26 cellular contexts compared by ENCODE assay signal in the genomic region with DNA sequence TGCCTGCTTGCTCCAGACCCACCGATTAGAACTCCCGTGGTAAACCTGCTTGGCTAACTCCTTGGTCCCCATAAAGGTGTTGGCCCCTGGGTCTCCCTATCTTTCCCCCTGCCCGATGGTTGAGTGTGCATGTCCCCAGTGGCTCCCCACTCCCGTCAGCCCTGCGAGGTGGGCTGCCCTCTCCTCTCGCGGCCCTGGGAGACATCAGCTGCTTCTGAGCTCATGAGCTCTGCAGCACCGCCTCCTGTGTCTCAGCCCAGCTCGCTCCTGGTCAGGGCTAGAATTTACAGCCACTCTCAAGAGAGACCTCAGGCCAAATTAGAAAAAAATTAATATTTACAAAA. TPM values are rescaled to one million over a fixed set of nuclear protein-coding genes. Genes with fewer than 3 reads are reported as not detected.
"Had no signal": no experiment of that assay in that cellular context is flagged by ENCODE, and none has a peak within 500 bp of the region (broad histone marks: within the 10 kb centered on the region; RNA-seq: fewer than 3 reads in every experiment).

No MANE protein-coding gene starts in this region.

- H3K27ac Mint-ChIP-seq: activated naive CD8-positive, alpha-beta T cell treated with anti-CD3 and anti-CD28 coated beads, Interleukin-2, amount 10 ng/mL, durations not matched to agents 7 days and 5 days; activated T-helper 1 cell treated with anti-CD3 and anti-CD28 coated beads, Interleukin-12 subunit alpha, Interleukin-12 subunit beta, Interleukin-2, Interleukin-4 antibody, amounts not matched to agents 30 ng/mL and 10 ng/mL and 1 ng/mL, durations not matched to agents 14 hours and 24 hours and 36 hours; endodermal cell; immature natural killer cell; T-cell had no signal

- H3K4me1 Mint-ChIP-seq: activated naive CD8-positive, alpha-beta T cell treated with anti-CD3 and anti-CD28 coated beads, Interleukin-2, amount 10 ng/mL, durations not matched to agents 7 days and 5 days; immature natural killer cell had no signal

- H3K36me3 ChIP-seq: prostate gland, thoracic aorta had no signal

- ATAC-seq: activated CD4-positive, CD25-positive, alpha-beta regulatory T cell treated with anti-CD3 and anti-CD28 coated beads, Interleukin-2, amount 50 U/mL, for 24 hours; left colon; mucosa of descending colon; naive thymus-derived CD4-positive, alpha-beta T cell; T-cell had no signal

- H3K36me3 Mint-ChIP-seq: activated naive CD8-positive, alpha-beta T cell treated with anti-CD3 and anti-CD28 coated beads, Interleukin-2, amount 10 ng/mL, durations not matched to agents 7 days and 5 days; immature natural killer cell; naive thymus-derived CD4-positive, alpha-beta T cell; T-cell had no signal

- H3K27me3 Mint-ChIP-seq: activated naive CD8-positive, alpha-beta T cell treated with anti-CD3 and anti-CD28 coated beads, Interleukin-2, amount 10 ng/mL, durations not matched to agents 7 days and 5 days had no signal

- H3K9me3 Mint-ChIP-seq: activated naive CD8-positive, alpha-beta T cell treated with anti-CD3 and anti-CD28 coated beads, Interleukin-2, amount 10 ng/mL, durations not matched to agents 7 days and 5 days; activated T-helper 1 cell treated with anti-CD3 and anti-CD28 coated beads, Interleukin-12 subunit alpha, Interleukin-12 subunit beta, Interleukin-2, Interleukin-4 antibody, amounts not matched to agents 30 ng/mL and 10 ng/mL and 1 ng/mL, durations not matched to agents 14 hours and 24 hours and 36 hours; endodermal cell; immature natural killer cell; naive thymus-derived CD4-positive, alpha-beta T cell; T-cell had no signal

- DNase-seq: activated CD4-positive, alpha-beta T cell treated with anti-CD3 and anti-CD28 coated beads, Interleukin-2, amount 50 U/mL, for 1 hour; activated naive CD4-positive, alpha-beta T cell; activated naive CD8-positive, alpha-beta T cell treated with anti-CD3 and anti-CD28 coated beads, Interleukin-2, amount 10 ng/mL, durations not matched to agents 7 days and 5 days; anterior cingulate cortex; endodermal cell; erythroblast; glutamatergic neuron; immature natural killer cell; mammary epithelial cell; mucosa of descending colon; naive thymus-derived CD4-positive, alpha-beta T cell; nucleus accumbens; stimulated activated CD4-positive, alpha-beta T cell treated with anti-CD3 and anti-CD28 coated beads, Interleukin-12 subunit alpha, Interleukin-12 subunit beta, amount 100 ng/mL, for 4 hours; stimulated activated CD4-positive, alpha-beta T cell treated with anti-CD3 and anti-CD28 coated beads, Interleukin-2, amount 100 ng/mL, for 24 hours; T-cell; T-helper 9 cell had no signal

- H3K27ac ChIP-seq: prostate gland, SK-N-MC, thoracic aorta had no signal

- H3K4me3 ChIP-seq: mucosa of descending colon, prostate gland, SK-N-MC, thoracic aorta had no signal

- H3K4me1 ChIP-seq: prostate gland had no signal

- H3K4me3 Mint-ChIP-seq: activated naive CD8-positive, alpha-beta T cell treated with anti-CD3 and anti-CD28 coated beads, Interleukin-2, amount 10 ng/mL, durations not matched to agents 7 days and 5 days; activated T-helper 1 cell treated with anti-CD3 and anti-CD28 coated beads, Interleukin-12 subunit alpha, Interleukin-12 subunit beta, Interleukin-2, Interleukin-4 antibody, amounts not matched to agents 30 ng/mL and 10 ng/mL and 1 ng/mL, durations not matched to agents 14 hours and 24 hours and 36 hours; endodermal cell; immature natural killer cell; naive thymus-derived CD4-positive, alpha-beta T cell; T-cell had no signal

- H3K9me3 ChIP-seq: mucosa of descending colon, prostate gland, thoracic aorta had no signal

RNA-seq across cellular contexts. Expression of a gene that starts 45.1 kb away (rescaled TPM):
- total RNA-seq: activated CD8-positive, alpha-beta memory T cell treated with anti-CD3 and anti-CD28 coated beads for 36 hours; activated T-helper 1 cell treated with anti-CD3 and anti-CD28 coated beads, Interleukin-12 subunit alpha, Interleukin-12 subunit beta, Interleukin-2, Interleukin-4 antibody, amounts not matched to agents 30 ng/mL and 10 ng/mL and 1 ng/mL, durations not matched to agents 14 hours and 24 hours and 36 hours; chondrocyte; dermis microvascular lymphatic vessel endothelial cell; ureter had no signal
- polyA plus RNA-seq: immature natural killer cell, mammary epithelial cell had no signal
